In genomic region chr3:15800327-15800726, GRCh38 we compare ENCODE assay signal across 2 cellular contexts.
TF ChIP-seq lines count a peak whose summit lies in the region.

No MANE protein-coding gene starts in this region.

TF ChIP-seq in SK-N-SH, 30 proteins besides CTCF, POLR2A, EP300 and RAD21 (continued from another document):
- TF ChIP-seq FOXJ3 (CRISPR knock-in tag; IDR thresholded peaks at IDR 0.05) (no peak), MXI1 (IDR thresholded peaks at IDR 0.05; ENCODE audit: low read depth, low read length) (no peak), MEF2A (IDR thresholded peaks at IDR 0.05; ENCODE audit: borderline replicate concordance, low read depth) (no peak), TEAD4 (IDR thresholded peaks at IDR 0.05; ENCODE audit: borderline replicate concordance, insufficient read depth) (no peak), NFIC (IDR thresholded peaks at IDR 0.05; ENCODE audit: borderline replicate concordance) (no peak), RFX5 (IDR thresholded peaks at IDR 0.05; ENCODE audit: low read length) (no peak), GATA2 (CRISPR knock-in tag; IDR thresholded peaks at IDR 0.05) (no peak), USF1 (IDR thresholded peaks at IDR 0.05; ENCODE audit: borderline replicate concordance, low read depth) (no peak), YY1 (IDR thresholded peaks at IDR 0.05; ENCODE audit: low read depth) (no peak), TAF1 (IDR thresholded peaks at IDR 0.05; ENCODE audit: borderline replicate concordance, low read depth, low read length) (no peak), RCOR1 (IDR thresholded peaks at IDR 0.05; ENCODE audit: low read length) (no peak)
- TF ChIP-seq, protein P1, sequence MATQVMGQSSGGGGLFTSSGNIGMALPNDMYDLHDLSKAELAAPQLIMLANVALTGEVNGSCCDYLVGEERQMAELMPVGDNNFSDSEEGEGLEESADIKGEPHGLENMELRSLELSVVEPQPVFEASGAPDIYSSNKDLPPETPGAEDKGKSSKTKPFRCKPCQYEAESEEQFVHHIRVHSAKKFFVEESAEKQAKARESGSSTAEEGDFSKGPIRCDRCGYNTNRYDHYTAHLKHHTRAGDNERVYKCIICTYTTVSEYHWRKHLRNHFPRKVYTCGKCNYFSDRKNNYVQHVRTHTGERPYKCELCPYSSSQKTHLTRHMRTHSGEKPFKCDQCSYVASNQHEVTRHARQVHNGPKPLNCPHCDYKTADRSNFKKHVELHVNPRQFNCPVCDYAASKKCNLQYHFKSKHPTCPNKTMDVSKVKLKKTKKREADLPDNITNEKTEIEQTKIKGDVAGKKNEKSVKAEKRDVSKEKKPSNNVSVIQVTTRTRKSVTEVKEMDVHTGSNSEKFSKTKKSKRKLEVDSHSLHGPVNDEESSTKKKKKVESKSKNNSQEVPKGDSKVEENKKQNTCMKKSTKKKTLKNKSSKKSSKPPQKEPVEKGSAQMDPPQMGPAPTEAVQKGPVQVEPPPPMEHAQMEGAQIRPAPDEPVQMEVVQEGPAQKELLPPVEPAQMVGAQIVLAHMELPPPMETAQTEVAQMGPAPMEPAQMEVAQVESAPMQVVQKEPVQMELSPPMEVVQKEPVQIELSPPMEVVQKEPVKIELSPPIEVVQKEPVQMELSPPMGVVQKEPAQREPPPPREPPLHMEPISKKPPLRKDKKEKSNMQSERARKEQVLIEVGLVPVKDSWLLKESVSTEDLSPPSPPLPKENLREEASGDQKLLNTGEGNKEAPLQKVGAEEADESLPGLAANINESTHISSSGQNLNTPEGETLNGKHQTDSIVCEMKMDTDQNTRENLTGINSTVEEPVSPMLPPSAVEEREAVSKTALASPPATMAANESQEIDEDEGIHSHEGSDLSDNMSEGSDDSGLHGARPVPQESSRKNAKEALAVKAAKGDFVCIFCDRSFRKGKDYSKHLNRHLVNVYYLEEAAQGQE (IDR thresholded peaks at IDR 0.05; ENCODE audit: low read depth, low read length), result no peak

TF ChIP-seq in SK-N-SH treated with all-trans-retinoic acid at 6 μM for 48 hours, 23 proteins besides CTCF, POLR2A, EP300 and RAD21 (continued from another document):
- TF ChIP-seq OSR1 (CRISPR knock-in tag; IDR thresholded peaks at IDR 0.05), result no peak
- no peak for TF ChIP-seq ZC3H10 (CRISPR knock-in tag; IDR thresholded peaks at IDR 0.05)
- TF ChIP-seq RARB (CRISPR knock-in tag; IDR thresholded peaks at IDR 0.05), result no peak
- TF ChIP-seq GLIS3 (CRISPR knock-in tag; IDR thresholded peaks at IDR 0.05), result no peak
- no peak for TF ChIP-seq ZNF8 (CRISPR knock-in tag; IDR thresholded peaks at IDR 0.05)
- TF ChIP-seq ESRRG (CRISPR knock-in tag; IDR thresholded peaks at IDR 0.05), result no peak
- TF ChIP-seq ZNF70 (CRISPR knock-in tag; IDR thresholded peaks at IDR 0.05), result no peak
- no peak for TF ChIP-seq CSDC2 (CRISPR knock-in tag; IDR thresholded peaks at IDR 0.05)
- TF ChIP-seq POU6F1 (CRISPR knock-in tag; IDR thresholded peaks at IDR 0.05; ENCODE audit: borderline replicate concordance, low read depth), result no peak
